Comparison of ENCODE assay signal across 10 cellular contexts in genomic region chr19:58054792-58055482, GRCh38. TPM values are rescaled to one million over a fixed set of nuclear protein-coding genes. Genes with fewer than 3 reads are reported as not detected.
DNase-seq lines count a peak whose midpoint lies in the region; ATAC-seq and TF ChIP-seq lines count a peak whose summit lies in the region.
"Had no signal": no experiment of that assay in that cellular context is flagged by ENCODE, and none has a peak within 500 bp of the region (broad histone marks: within the 10 kb centered on the region; RNA-seq: fewer than 3 reads in every experiment).

No MANE protein-coding gene starts in this region.

- peak overlapping the region; percentile 27 to 63 (median 42); a peak in 19 of 20 replicates for H3K4me3 ChIP-seq in BLaER1 treated with 17β-estradiol and CSF1 and Interleukin-3, amounts not matched to agents 10 nM and 100 nM
- no peak overlapping the region for H3K4me3 ChIP-seq in PC-9

- H3K27ac ChIP-seq in BLaER1 treated with 17β-estradiol and CSF1 and Interleukin-3, amounts not matched to agents 10 nM and 100 nM = peak overlapping the region in 1 of 11 experiments; percentile 25; a peak in 2 of 22 replicates
- no peak overlapping the region for H3K27ac ChIP-seq in PC-9

- peak overlapping the region in 8 of 11 experiments; percentile 19 to 47 (median 38); a peak in 10 of 22 replicates for H3K9ac ChIP-seq in BLaER1 treated with 17β-estradiol and CSF1 and Interleukin-3, amounts not matched to agents 10 nM and 100 nM

- no peaks in the 10 kb centered on the region for H3F3A ChIP-seq in PC-9 (ENCODE audit: insufficient read depth, low read depth)

- peaks cover 30% of the 10 kb centered on the region for H3K9me3 Mint-ChIP-seq in progenitor cell of endocrine pancreas (ENCODE audit: low read depth)

- POLR2A ChIA-PET in PC-9 (lab: Charles Lee; ENCODE audit: unreplicated experiment) = no interaction called here

- no peaks in the 10 kb centered on the region for H4K20me1 ChIP-seq in BLaER1 treated with 17β-estradiol and CSF1 and Interleukin-3, amounts not matched to agents 10 nM and 100 nM
- no peaks in the 10 kb centered on the region for H4K20me1 ChIP-seq in PC-9 (ENCODE audit: insufficient read depth)

- peaks cover 75 to 100% (median 97%) of the 10 kb centered on the region in 11 experiments for H3K9me3 ChIP-seq in BLaER1 treated with 17β-estradiol and CSF1 and Interleukin-3, amounts not matched to agents 10 nM and 100 nM (replicated peaks in 1 of 11)
- H3K9me3 ChIP-seq in PC-9 (ENCODE audit: insufficient read depth, low read depth) = peaks cover 19% of the 10 kb centered on the region; the same call in 1 of the 2 replicates

- H3K79me2 ChIP-seq in PC-9 (ENCODE audit: low read depth) = no peaks in the 10 kb centered on the region

- H3K36me3 ChIP-seq in BLaER1 treated with 17β-estradiol and CSF1 and Interleukin-3, amounts not matched to agents 10 nM and 100 nM = peaks cover 0 to 5% (median 0%) of the 10 kb centered on the region in 11 experiments; a peak in 3 of 22 replicates
- no peaks in the 10 kb centered on the region for H3K36me3 ChIP-seq in PC-9 (ENCODE audit: low read depth)

- H3K9me2 ChIP-seq in PC-9 (ENCODE audit: insufficient read depth) = no peaks in the 10 kb centered on the region

- no peak overlapping the region for H3K27ac Mint-ChIP-seq in progenitor cell of endocrine pancreas

- H3K4me2 ChIP-seq in BLaER1 treated with 17β-estradiol and CSF1 and Interleukin-3, amounts not matched to agents 10 nM and 100 nM = peak overlapping the region; percentile 9 to 59 (median 52); a peak in 20 of 22 replicates
- no peak overlapping the region for H3K4me2 ChIP-seq in PC-9

- TF ChIP-seq CTCF in PC-9 (conservative IDR thresholded peaks at IDR 0.05) (no peak), progenitor cell of endocrine pancreas (IDR thresholded peaks at IDR 0.05; ENCODE audit: unreplicated experiment) (no peak), omental fat pad (IDR thresholded peaks at IDR 0.05) (no peak)

- DNase-seq in PC-9 (no peak), head of caudate nucleus (peak; percentile 58 to 87 (median 77)), progenitor cell of endocrine pancreas (ENCODE audit: low spot score, unreplicated experiment) (no peak), UCSD-AML1 (lab: John Stamatoyannopoulos, UW; ENCODE audit: unreplicated experiment) (no peak), omental fat pad (ENCODE audit: low spot score) (no peak)
- no peak for DNase-seq in activated CD8-positive, alpha-beta memory T cell treated with anti-CD3 and anti-CD28 coated beads for 24 hours

- 0 out of 2 replicates have a peak overlapping the region, but pooled peaks have one; percentile 14 for H2AFZ ChIP-seq in PC-9

- intact Hi-C loops in PC-9 (cut with micrococcal nuclease; ENCODE audit: unreplicated experiment) (no loop called here), head of caudate nucleus (cut with DNase I) (loop anchor here (5.0 kb wide), 1 partner anchor 53 kb away; the partner anchor contains the start of gene ZNF606)

- CTCF ChIA-PET in PC-9 (lab: Charles Lee) = interaction anchor here (0.6 kb wide), 1 partner anchor 441 kb away, joined by 3 read pairs; the partner anchor contains the start of gene ZNF134

- peaks cover 10% of the 10 kb centered on the region for H3K36me3 Mint-ChIP-seq in progenitor cell of endocrine pancreas (ENCODE audit: insufficient read depth)

- peaks cover 0 to 10% (median 0%) of the 10 kb centered on the region in 11 experiments; a peak in 7 of 22 replicates for H3K27me3 ChIP-seq in BLaER1 treated with 17β-estradiol and CSF1 and Interleukin-3, amounts not matched to agents 10 nM and 100 nM
- peaks cover 50% of the 10 kb centered on the region for H3K27me3 ChIP-seq in PC-9 (ENCODE audit: insufficient read depth, low read depth)

- H3K27me3 Mint-ChIP-seq in progenitor cell of endocrine pancreas = peaks cover 6% of the 10 kb centered on the region

- H3K4me1 Mint-ChIP-seq in progenitor cell of endocrine pancreas (ENCODE audit: low read depth) = peaks cover 3% of the 10 kb centered on the region

- peaks cover 4 to 16% (median 11%) of the 10 kb centered on the region in 10 experiments; a peak in 15 of 20 replicates for H3K4me1 ChIP-seq in BLaER1 treated with 17β-estradiol and CSF1 and Interleukin-3, amounts not matched to agents 10 nM and 100 nM
- no peaks in the 10 kb centered on the region for H3K4me1 ChIP-seq in PC-9 (replicated peaks; ENCODE audit: insufficient read depth)

- no TSS peak for BruUV-seq in PC-9 (replicated peaks; lab: Mats Ljungman, UMichigan)

- peak overlapping the region; percentile 16 for H3K4me3 Mint-ChIP-seq in progenitor cell of endocrine pancreas (ENCODE audit: low read depth)

- ATAC-seq in GM18867 (IDR thresholded peaks at IDR 0.05; ENCODE audit: unreplicated experiment) (no peak), omental fat pad (ENCODE audit: low FRiP score) (no peak)

RNA-seq across cellular contexts. Expression of gene ZNF135, which starts 4.1 kb away (rescaled TPM):
- total RNA-seq in PC-9 (2021) = 0.15 TPM in 1 of 2 replicates, not detected in the other
- 17.3 and 17.9 TPM in 2 replicates for total RNA-seq in progenitor cell of endocrine pancreas
- total RNA-seq in omental fat pad = 10 to 100 TPM in 1 of 4 donors, 1 to 10 TPM in 3; 1.2 to 10.9 (median 4.3) TPM

RNA-seq across cellular contexts. Expression of gene ZSCAN1, which starts 21.1 kb away (rescaled TPM):
- total RNA-seq in PC-9 (2021) (not detected in 2 replicates), progenitor cell of endocrine pancreas (4.8 and 6.7 TPM in 2 replicates), omental fat pad (not detected)
- total RNA-seq: glomerular endothelial cell; T-helper 1 cell treated with Interleukin-12 subunit alpha and Interleukin-12 subunit beta and Interleukin-4 antibody, amounts not matched to agents 30 ng/mL and 1 ng/mL, for 36 hours had no signal

RNA-seq across cellular contexts. Expression of gene ZSCAN18, which starts 43.1 kb away (rescaled TPM):
- total RNA-seq in PC-9 (2021) (76.3 and 90.5 TPM in 2 replicates), progenitor cell of endocrine pancreas (111 and 118 TPM in 2 replicates), omental fat pad (10 to 100 TPM; 28.8 to 66.2 (median 36.4) TPM)

RNA-seq across cellular contexts. Expression of gene ZNF606, which starts 52.3 kb away (rescaled TPM):
- total RNA-seq in PC-9 (2021) (16.3 and 21.6 TPM in 2 replicates), progenitor cell of endocrine pancreas (48.6 and 49.0 TPM in 2 replicates), omental fat pad (10 to 100 TPM in 1 of 4 donors, 1 to 10 TPM in 3; 7.9 to 37.4 (median 8.5) TPM)

Comparison
In these comparisons a context has a peak if more than half of its experiments do, and no peak if none do; other contexts are left out.
1. DNase-seq: peak in head of caudate nucleus (42 of 42); none in PC-9 (0 of 2), progenitor cell of endocrine pancreas (single experiment), UCSD-AML1 (single experiment), activated CD8-positive, alpha-beta memory T cell treated with anti-CD3 and anti-CD28 coated beads for 24 hours (single experiment) and omental fat pad (single experiment).